ENCODE assay signal across 8 cellular contexts in genomic region chr1:212671342-212672031, GRCh38. TPM values are rescaled to one million over a fixed set of nuclear protein-coding genes. Genes with fewer than 3 reads are reported as not detected.
DNase-seq lines count a peak whose midpoint lies in the region; ATAC-seq and TF ChIP-seq lines count a peak whose summit lies in the region.

No MANE protein-coding gene starts in this region.

- H3K79me2 ChIP-seq in SK-N-SH (ENCODE audit: insufficient read depth), result no peaks in the 10 kb centered on the region

- peaks cover 29 to 46% of the 10 kb centered on the region in 2 experiments for H3K4me1 ChIP-seq in SK-N-SH (ENCODE audit: control insufficient read depth in 1 of 2, insufficient read depth in 2 of 2, low read depth in 1 of 2, low read length in 1 of 2)

- ATAC-seq in GM21528 (IDR thresholded peaks at IDR 0.05; ENCODE audit: low FRiP score, unreplicated experiment) (peak; percentile 46), GM18505 (IDR thresholded peaks at IDR 0.05; ENCODE audit: unreplicated experiment) (no peak), GM21526 (IDR thresholded peaks at IDR 0.05; ENCODE audit: low FRiP score, unreplicated experiment) (no peak)

- no peak for TF ChIP-seq POLR2A in GM18505 (IDR thresholded peaks at IDR 0.05; ENCODE audit: borderline replicate concordance, extremely low read depth, insufficient read depth, insufficient read length)

- peak overlapping the region in 1 of 2 experiments; percentile 44; a peak in 1 of 4 replicates for H3K27ac ChIP-seq in SK-N-SH (ENCODE audit: low read depth in 2 of 2, low read length in 1 of 2)

- no peak overlapping the region for H2AFZ ChIP-seq in SK-N-SH (ENCODE audit: low read depth)

- no peaks in the 10 kb centered on the region for H3K27me3 ChIP-seq in SK-N-SH (ENCODE audit: insufficient read depth)

- TF ChIP-seq CTCF in SK-N-SH (IDR thresholded peaks at IDR 0.05), result no peak

- DNase-seq in AG20443 (ENCODE audit: low spot score), result peak; percentile 47
- peak; percentile 25 to 93 (median 85) for DNase-seq in NCI-H1417 (lab: John Stamatoyannopoulos, UW)
- peak; percentile 40 for DNase-seq in SK-N-SH
- peak; percentile 32 for DNase-seq in germinal center (ENCODE audit: low spot score)
- peak in 9 of 10 donors; percentile 26 to 93 (median 61) for DNase-seq in posterior cingulate gyrus

- no peak for TF ChIP-seq RAD21 in SK-N-SH (IDR thresholded peaks at IDR 0.05; ENCODE audit: low read length)

- no peaks in the 10 kb centered on the region for H3K9me2 ChIP-seq in SK-N-SH

- H3K36me3 ChIP-seq in SK-N-SH (replicated peaks in 1 of 2; ENCODE audit: control insufficient read depth in 1 of 2, insufficient read depth in 2 of 2, low read length in 1 of 2), result no peaks in the 10 kb centered on the region

- WGBS in SK-N-SH (ENCODE audit: low lambda C conversion rate), result 58% methylated on average over 12 of the region's 12 CpGs

- intact Hi-C loops in posterior cingulate gyrus (cut with DNase I), result no loop called here

- H3F3A ChIP-seq in SK-N-SH (replicated peaks; ENCODE audit: insufficient read depth), result peaks cover 21% of the 10 kb centered on the region

- CTCF ChIA-PET in SK-N-SH (lab: Yijun Ruan, JAX), result interaction anchor here (1.9 to 6.0 kb wide), 3 partner anchors 27 to 193 kb away, joined by 6 to 51 read pairs (median 7); partner anchors contain the start of gene BATF3

- POLR2A ChIA-PET in SK-N-SH (lab: Yijun Ruan, JAX), result no interaction called here

- TF ChIP-seq EP300 in SK-N-SH (IDR thresholded peaks at IDR 0.05; ENCODE audit: borderline replicate concordance in 1 of 2, low read depth in 1 of 2, low read length in 1 of 2), result peak in 1 of 2 experiments; percentile 44; a peak in 2 of 4 replicates

- no peak overlapping the region for H3K4me3 ChIP-seq in SK-N-SH (ENCODE audit: low read depth in 2 of 2, low read length in 1 of 2)

- H3K9ac ChIP-seq in SK-N-SH, result no peak overlapping the region

- H4K20me1 ChIP-seq in SK-N-SH (ENCODE audit: insufficient read depth), result no peaks in the 10 kb centered on the region

- H3K9me3 ChIP-seq in SK-N-SH, result no peaks in the 10 kb centered on the region

- H3K4me2 ChIP-seq in SK-N-SH, result peak overlapping the region; percentile 38; the same call in 1 of the 2 replicates

TF ChIP-seq in SK-N-SH, 30 proteins besides CTCF, POLR2A, EP300 and RAD21:
- TF ChIP-seq USF2 (IDR thresholded peaks at IDR 0.05; ENCODE audit: borderline replicate concordance, low read depth, low read length) (no peak), MAX (IDR thresholded peaks at IDR 0.05; ENCODE audit: low read depth) (0 out of 2 replicates have a peak, but pooled peaks have one; percentile 20), FOSL2 (IDR thresholded peaks at IDR 0.05; ENCODE audit: borderline replicate concordance, low read depth) (peak; percentile 81; the same call in 1 of the 2 replicates), NFIC (IDR thresholded peaks at IDR 0.05; ENCODE audit: borderline replicate concordance) (peak; percentile 71), PBX3 (IDR thresholded peaks at IDR 0.05) (peak; percentile 76), FOXJ3 (CRISPR knock-in tag; IDR thresholded peaks at IDR 0.05) (0 out of 2 replicates have a peak, but pooled peaks have one; percentile 19), TCF12 (IDR thresholded peaks at IDR 0.05) (peak; percentile 92), RXRA (IDR thresholded peaks at IDR 0.05; ENCODE audit: borderline replicate concordance, low read depth) (peak; percentile 16; the same call in 1 of the 2 replicates), MEF2A (IDR thresholded peaks at IDR 0.05; ENCODE audit: borderline replicate concordance, low read depth) (no peak), TEAD4 (IDR thresholded peaks at IDR 0.05; ENCODE audit: borderline replicate concordance, insufficient read depth) (no peak), JUND (IDR thresholded peaks at IDR 0.05) (peak; percentile 65)
TF ChIP-seq in SK-N-SH: peak in this region for 8.

RNA-seq across cellular contexts. Expression of gene BATF3, which starts 28.2 kb away (rescaled TPM):
- 0.76 and 0.86 TPM in 2 replicates for polyA plus RNA-seq in SK-N-SH (2012; rRNA removed)
- polyA plus RNA-seq in SK-N-SH (2012; cell fraction: cytosol; rRNA removed), result 0.50 and 0.68 TPM in 2 replicates
- 2.2 and 2.4 TPM in 2 replicates for polyA plus RNA-seq in SK-N-SH (2012; cell fraction: nucleus; rRNA removed)

Comparison
In these comparisons a context has a peak if more than half of its experiments do, and no peak if none do; other contexts are left out.
1. DNase-seq: peak in every context shown above with its lines; median percentile 85 in NCI-H1417; 61 in posterior cingulate gyrus; 47 in AG20443; 40 in SK-N-SH; 32 in germinal center.